ENCODE assay signal across 26 cellular contexts in genomic region chr1:64563958-64564565, GRCh38.
"Had no signal": no experiment of that assay in that cellular context is flagged by ENCODE, and none has a peak within 500 bp of the region (broad histone marks: within the 10 kb centered on the region; RNA-seq: fewer than 3 reads in every experiment).

No MANE protein-coding gene starts in this region.

- H3K9me3 ChIP-seq: left lung, ovary, testis had no signal

- H3K9me3 Mint-ChIP-seq: natural killer cell; stimulated activated memory B cell treated with anti-CD40 and anti-IgM and Interleukin-4, amounts not matched to agents 10 μg/mL and 1 μg/mL and 100 μg/mL, for 72 hours; type B pancreatic cell had no signal

- H3K36me3 ChIP-seq: heart left ventricle, left lung, ovary had no signal

- H3K36me3 Mint-ChIP-seq: stimulated activated memory B cell treated with anti-CD40 and anti-IgM and Interleukin-4, amounts not matched to agents 10 μg/mL and 1 μg/mL and 100 μg/mL, for 72 hours had no signal

- H3K27ac ChIP-seq: coronary artery, epithelial cell of prostate, foreskin keratinocyte, gastroesophageal sphincter, heart left ventricle, left lung, ovary, psoas muscle, skin epidermis, spleen, testis, tibial artery had no signal

- H3K4me1 ChIP-seq: heart left ventricle, left lung, psoas muscle, spleen, testis had no signal

- ATAC-seq: esophagus mucosa; foreskin keratinocyte; gastroesophageal sphincter; heart left ventricle; left cardiac atrium; natural killer cell; psoas muscle; right cardiac atrium; stimulated activated memory B cell treated with anti-CD40 and anti-IgM and Interleukin-4, amounts not matched to agents 10 μg/mL and 1 μg/mL and 100 μg/mL, for 72 hours; stimulated activated naive CD8-positive, alpha-beta T cell treated with anti-CD3 and anti-CD28 coated beads, Interleukin-15, Interleukin-2, amounts not matched to agents 100 U/mL and 50 U/mL, for 24 hours had no signal

- DNase-seq: dermis blood vessel endothelial cell; heart left ventricle; hippocampal formation; left cardiac atrium; left lung; mammary epithelial cell; natural killer cell; nucleus accumbens; ovary; posterior cingulate gyrus; psoas muscle; right cardiac atrium; spleen; stimulated activated CD4-positive, alpha-beta T cell treated with anti-CD3 and anti-CD28 coated beads, Interleukin-4, amount 100 ng/mL, for 4 hours; stimulated activated naive CD8-positive, alpha-beta T cell treated with anti-CD3 and anti-CD28 coated beads, Interleukin-15, Interleukin-2, amounts not matched to agents 100 U/mL and 50 U/mL, for 24 hours; substantia nigra; testis; tibial artery had no signal

- H3K4me1 Mint-ChIP-seq: natural killer cell; stimulated activated memory B cell treated with anti-CD40 and anti-IgM and Interleukin-4, amounts not matched to agents 10 μg/mL and 1 μg/mL and 100 μg/mL, for 72 hours had no signal

- H3K4me3 ChIP-seq: coronary artery, gastroesophageal sphincter, heart left ventricle, left lung, ovary, psoas muscle, skin epidermis, spleen, testis, tibial artery had no signal

- H3K27ac Mint-ChIP-seq: natural killer cell; stimulated activated memory B cell treated with anti-CD40 and anti-IgM and Interleukin-4, amounts not matched to agents 10 μg/mL and 1 μg/mL and 100 μg/mL, for 72 hours; type B pancreatic cell had no signal

- H3K27me3 Mint-ChIP-seq: type B pancreatic cell had no signal

- H3K27me3 ChIP-seq: foreskin keratinocyte, gastroesophageal sphincter, left lung, ovary, spleen, testis, tibial artery had no signal

- H3K4me3 Mint-ChIP-seq: natural killer cell; stimulated activated memory B cell treated with anti-CD40 and anti-IgM and Interleukin-4, amounts not matched to agents 10 μg/mL and 1 μg/mL and 100 μg/mL, for 72 hours; type B pancreatic cell had no signal
